8 cellular contexts compared by ENCODE assay signal in genomic region chr12:42482086-42482819, GRCh38.
DNase-seq lines count a peak whose midpoint lies in the region; ATAC-seq, FAIRE-seq and TF ChIP-seq lines count a peak whose summit lies in the region.

No MANE protein-coding gene starts in this region.

- no peak for FAIRE-seq in keratinocyte (lab: Jason Lieb, UNC)

- dilution Hi-C loops in keratinocyte (cut with MboI; ENCODE audit: extremely low pct_ligation_motif_present, low sequenced_read_pairs) = no loop called here

- peaks cover 27% of the 10 kb centered on the region for H3K4me1 ChIP-seq in keratinocyte (ENCODE audit: control insufficient read depth, extremely low read depth, insufficient read depth, low read length)

- no peak for DNase-seq in stimulated activated naive CD8-positive, alpha-beta T cell treated with anti-CD3 and anti-CD28 coated beads, Interleukin-15, Interleukin-2, amounts not matched to agents 100 U/mL and 50 U/mL, for 24 hours
- DNase-seq in amniotic epithelial cell (ENCODE audit: low read depth) (peak; percentile 25), keratinocyte (ENCODE audit: low read depth, low spot score) (no peak), stromal cell of bone marrow (ENCODE audit: low read depth) (peak; percentile 4), NCI-H226 (no peak), LoVo (ENCODE audit: low spot score) (no peak)

- H3K79me2 ChIP-seq in keratinocyte (ENCODE audit: control insufficient read depth, insufficient read depth, low read length) = peaks cover 40% of the 10 kb centered on the region

- H3K9me3 ChIP-seq in keratinocyte (ENCODE audit: control insufficient read depth, low read depth, low read length) = no peaks in the 10 kb centered on the region

- H3K4me1 Mint-ChIP-seq in stimulated activated naive CD8-positive, alpha-beta T cell treated with anti-CD3 and anti-CD28 coated beads, Interleukin-15, Interleukin-2, amounts not matched to agents 100 ng/mL and 50 ng/mL, for 24 hours (ENCODE audit: low read depth) = peaks cover 12% of the 10 kb centered on the region

- no peak overlapping the region for H3K27ac Mint-ChIP-seq in stimulated activated naive CD8-positive, alpha-beta T cell treated with anti-CD3 and anti-CD28 coated beads, Interleukin-15, Interleukin-2, amounts not matched to agents 100 ng/mL and 50 ng/mL, for 24 hours

- peak overlapping the region; percentile 94 for H3K4me2 ChIP-seq in keratinocyte (ENCODE audit: control insufficient read depth, extremely low read depth, insufficient read depth, low read depth, low read length)

- peak overlapping the region; percentile 76 for H3K9ac ChIP-seq in keratinocyte (ENCODE audit: control insufficient read depth, extremely low read depth, insufficient read depth, low read length)

- H3K27ac ChIP-seq in keratinocyte (ENCODE audit: control insufficient read depth, insufficient read depth, low read length) = peak overlapping the region; percentile 58

- no peaks in the 10 kb centered on the region for H4K20me1 ChIP-seq in keratinocyte (ENCODE audit: control insufficient read depth, extremely low read depth, insufficient read depth, low read length)

- no peaks in the 10 kb centered on the region for H3K36me3 ChIP-seq in keratinocyte (ENCODE audit: control insufficient read depth in 2 of 2, extremely low read depth in 1 of 2, insufficient read depth in 2 of 2, low read length in 2 of 2)

- H2AFZ ChIP-seq in keratinocyte (ENCODE audit: control insufficient read depth, low read length) = peak overlapping the region; percentile 49

- H3K9me1 ChIP-seq in keratinocyte (ENCODE audit: control insufficient read depth, extremely low read depth, insufficient read depth, low read length) = no peaks in the 10 kb centered on the region

- H3K4me3 ChIP-seq in keratinocyte (ENCODE audit: control insufficient read depth in 2 of 3, extremely low read depth in 1 of 3, insufficient read depth in 2 of 3, low read depth in 1 of 3, low read length in 3 of 3) = peak overlapping the region; percentile 55 to 88 (median 72)

- no peak for ATAC-seq in stimulated activated naive CD8-positive, alpha-beta T cell treated with anti-CD3 and anti-CD28 coated beads, Interleukin-15, Interleukin-2, amounts not matched to agents 100 U/mL and 50 U/mL, for 24 hours
- ATAC-seq in HG03097 (IDR thresholded peaks at IDR 0.05; ENCODE audit: low FRiP score, unreplicated experiment) = no peak

- H3K4me3 Mint-ChIP-seq in stimulated activated naive CD8-positive, alpha-beta T cell treated with anti-CD3 and anti-CD28 coated beads, Interleukin-15, Interleukin-2, amounts not matched to agents 100 ng/mL and 50 ng/mL, for 24 hours = peak overlapping the region; percentile 83

- H3K9me3 Mint-ChIP-seq in stimulated activated naive CD8-positive, alpha-beta T cell treated with anti-CD3 and anti-CD28 coated beads, Interleukin-15, Interleukin-2, amounts not matched to agents 100 ng/mL and 50 ng/mL, for 24 hours = no peaks in the 10 kb centered on the region

- H3K27me3 Mint-ChIP-seq in stimulated activated naive CD8-positive, alpha-beta T cell treated with anti-CD3 and anti-CD28 coated beads, Interleukin-15, Interleukin-2, amounts not matched to agents 100 ng/mL and 50 ng/mL, for 24 hours = peaks cover 68% of the 10 kb centered on the region

- H3K36me3 Mint-ChIP-seq in stimulated activated naive CD8-positive, alpha-beta T cell treated with anti-CD3 and anti-CD28 coated beads, Interleukin-15, Interleukin-2, amounts not matched to agents 100 ng/mL and 50 ng/mL, for 24 hours (ENCODE audit: low read depth) = no peaks in the 10 kb centered on the region

- TF ChIP-seq CTCF in keratinocyte (optimal IDR thresholded peaks at IDR 0.05 in 1 of 3, IDR thresholded peaks at IDR 0.05 in 1 of 3, conservative IDR thresholded peaks at IDR 0.05 in 1 of 3; ENCODE audit: extremely low read depth in 1 of 3, insufficient read depth in 2 of 3, low read length in 3 of 3) = no peak

- no peaks in the 10 kb centered on the region for H3K27me3 ChIP-seq in keratinocyte (ENCODE audit: control insufficient read depth, extremely low read depth, insufficient read depth, low read length)

Comparison
In these comparisons a context has a peak if more than half of its experiments do, and no peak if none do; other contexts are left out.
1. DNase-seq: peak in amniotic epithelial cell (single experiment) and stromal cell of bone marrow (single experiment); none in stimulated activated naive CD8-positive, alpha-beta T cell treated with anti-CD3 and anti-CD28 coated beads, Interleukin-15, Interleukin-2, amounts not matched to agents 100 U/mL and 50 U/mL, for 24 hours (single experiment), keratinocyte (single experiment), NCI-H226 (single experiment) and LoVo (single experiment).